19 cellular contexts compared by ENCODE assay signal in the genomic region with DNA sequence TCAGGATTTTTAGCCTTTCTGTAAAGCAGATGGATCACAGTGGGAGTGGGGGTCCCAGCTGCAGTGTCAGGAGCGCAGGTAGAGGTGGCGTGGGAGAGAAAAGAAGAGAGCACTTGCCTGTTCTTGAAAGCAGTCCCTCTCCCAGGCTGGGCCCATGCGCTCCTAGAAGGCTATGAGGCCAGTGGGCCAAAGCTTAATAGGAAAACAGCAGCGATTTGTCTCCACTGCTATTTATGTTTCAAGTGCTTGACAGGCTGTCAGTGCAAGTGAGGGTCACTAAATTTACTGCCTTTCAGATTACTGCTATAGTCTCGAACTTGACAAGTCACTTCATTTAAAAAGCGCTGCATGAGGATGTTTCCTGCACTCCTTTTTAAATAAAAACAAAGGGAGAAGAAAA.
DNase-seq lines count a peak whose midpoint lies in the region; ATAC-seq and TF ChIP-seq lines count a peak whose summit lies in the region.
"Had no signal": no experiment of that assay in that cellular context is flagged by ENCODE, and none has a peak within 500 bp of the region (broad histone marks: within the 10 kb centered on the region; RNA-seq: fewer than 3 reads in every experiment).

No MANE protein-coding gene starts in this region.

- no peak overlapping the region for H2AFZ ChIP-seq in neural progenitor cell (replicated peaks)

- H3K9me3 ChIP-seq in right atrium auricular region (no peaks in the 10 kb centered on the region), neural progenitor cell (ENCODE audit: low read depth) (no peaks in the 10 kb centered on the region)
- H3K9me3 ChIP-seq: A549, Peyer's patch, SK-N-SH had no signal

- no peak overlapping the region for H3K27ac ChIP-seq in right atrium auricular region
- H3K27ac ChIP-seq in neural progenitor cell = no peak overlapping the region
- H3K27ac ChIP-seq: A549, C4-2B, KMS-11, Peyer's patch had no signal

- peaks cover 33% of the 10 kb centered on the region for H3F3A ChIP-seq in neural progenitor cell (ENCODE audit: low read depth)

- intact Hi-C loops in Right ventricle myocardium inferior (cut with DNase I) = no loop called here

- H3K4me3 ChIP-seq in right atrium auricular region (no peak overlapping the region), neural progenitor cell (no peak overlapping the region)
- H3K4me3 ChIP-seq: A549, GM12878, Peyer's patch had no signal

- H4K20me1 ChIP-seq in neural progenitor cell (ENCODE audit: low read depth) = peaks cover 34% of the 10 kb centered on the region

- TF ChIP-seq CTCF in right atrium auricular region (IDR thresholded peaks at IDR 0.05) (no peak), neural progenitor cell (IDR thresholded peaks at IDR 0.05) (no peak)

- no peak overlapping the region for H3K27ac Mint-ChIP-seq in neural progenitor cell

- H3K4me1 Mint-ChIP-seq in neural progenitor cell = peaks cover 47% of the 10 kb centered on the region

- H3K4me3 Mint-ChIP-seq in neural progenitor cell = no peak overlapping the region

- H3K4me1 ChIP-seq in right atrium auricular region (no peaks in the 10 kb centered on the region), neural progenitor cell (peaks cover 45% of the 10 kb centered on the region)
- H3K4me1 ChIP-seq: A549, Peyer's patch had no signal

- peak overlapping the region; percentile 35 for H3K4me2 ChIP-seq in neural progenitor cell
- H3K4me2 ChIP-seq: A549, KMS-11, SK-N-SH had no signal

- H3K27me3 ChIP-seq in right atrium auricular region (no peaks in the 10 kb centered on the region), neural progenitor cell (no peaks in the 10 kb centered on the region)
- H3K27me3 ChIP-seq: Peyer's patch had no signal

- no peaks in the 10 kb centered on the region for H3K79me2 ChIP-seq in neural progenitor cell (ENCODE audit: low read depth)

- H3K9me3 Mint-ChIP-seq in neural progenitor cell = no peaks in the 10 kb centered on the region

- DNase-seq in Right ventricle myocardium inferior (ENCODE audit: missing footprints) (peak; percentile 37), right atrium auricular region (ENCODE audit: low spot score) (no peak), NCI-H2227 (lab: John Stamatoyannopoulos, UW; ENCODE audit: unreplicated experiment) (peak; percentile 85), cerebellar cortex (ENCODE audit: low spot score) (peak; percentile 27), neural progenitor cell (ENCODE audit: low spot score) (peak; percentile 27), NCI-H1694 (lab: John Stamatoyannopoulos, UW) (no peak)
- no peak for DNase-seq in activated CD8-positive, alpha-beta memory T cell treated with anti-CD3 and anti-CD28 coated beads, Interleukin-2, amount 50 U/mL, for 4 hours
- no peak for DNase-seq in activated T-cell treated with anti-CD3 and anti-CD28 coated beads, Interleukin-2, amount 50 U/mL, for 48 hours
- DNase-seq: DND-41, GDM1, NCI-H774, Peyer's patch, Right ventricle myocardium superior, SK-N-SH had no signal

- H3K27me3 Mint-ChIP-seq in neural progenitor cell (ENCODE audit: insufficient read depth, low read depth) = peaks cover 2% of the 10 kb centered on the region

- H3K36me3 ChIP-seq in right atrium auricular region (no peaks in the 10 kb centered on the region), neural progenitor cell (no peaks in the 10 kb centered on the region)
- H3K36me3 ChIP-seq: Peyer's patch had no signal

- H3K36me3 Mint-ChIP-seq in neural progenitor cell = no peaks in the 10 kb centered on the region

- ATAC-seq in Right ventricle myocardium inferior = no peak
- ATAC-seq: A549, GM12878, HepG2 had no signal

- no peak overlapping the region for H3K9ac ChIP-seq in neural progenitor cell
- H3K9ac ChIP-seq: KMS-11, SK-N-SH had no signal

Comparison
In these comparisons a context has a peak if more than half of its experiments do, and no peak if none do; other contexts are left out.
1. DNase-seq: peak in Right ventricle myocardium inferior (single experiment), NCI-H2227 (single experiment), cerebellar cortex (single experiment) and neural progenitor cell (single experiment); none in right atrium auricular region (single experiment), activated CD8-positive, alpha-beta memory T cell treated with anti-CD3 and anti-CD28 coated beads, Interleukin-2, amount 50 U/mL, for 4 hours (single experiment), activated T-cell treated with anti-CD3 and anti-CD28 coated beads, Interleukin-2, amount 50 U/mL, for 48 hours (0 of 2) and NCI-H1694 (single experiment).